8 cellular contexts compared by ENCODE assay signal in the genomic region with DNA sequence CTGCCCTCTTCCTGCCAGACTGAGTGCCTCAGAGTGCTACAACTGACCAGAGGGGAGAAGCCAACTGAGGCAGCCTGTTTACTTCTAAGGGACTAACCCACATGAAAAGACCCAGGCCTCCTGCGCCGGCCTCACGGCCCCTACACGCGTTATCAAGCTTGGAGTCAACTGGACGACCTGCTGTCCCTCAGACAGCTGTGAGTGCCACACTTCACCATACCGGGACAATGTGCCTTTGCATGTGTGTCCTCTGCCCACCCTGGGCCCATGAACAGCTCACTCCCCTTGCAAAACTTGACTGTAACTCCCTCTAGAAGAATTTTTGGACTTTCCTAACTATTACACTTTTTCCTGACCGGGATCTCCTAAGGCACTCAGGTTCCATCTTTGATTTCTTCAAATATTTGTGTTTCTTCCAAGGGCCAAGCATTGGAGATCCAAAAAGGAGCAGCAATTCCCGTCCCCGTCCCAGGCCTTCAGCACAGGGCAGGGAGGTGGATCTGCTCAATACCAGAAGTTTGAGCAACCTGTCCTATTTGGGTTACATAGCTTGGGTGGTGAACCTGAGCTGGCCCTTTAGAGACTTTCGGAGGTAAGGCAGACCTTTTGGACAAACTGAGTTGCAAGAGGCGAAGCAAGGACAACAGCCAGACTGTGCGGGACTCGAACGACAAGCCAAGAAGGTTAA. TPM values are rescaled to one million over a fixed set of nuclear protein-coding genes. Genes with fewer than 3 reads are reported as not detected.
DNase-seq lines count a peak whose midpoint lies in the region; ATAC-seq and TF ChIP-seq lines count a peak whose summit lies in the region.

No MANE protein-coding gene starts in this region.

- WGBS in heart right ventricle, 2 donors, result 62 to 68% methylated on average over 15 of the region's 15 CpGs

- H3K9me3 ChIP-seq in heart right ventricle (no peaks in the 10 kb centered on the region), subcutaneous abdominal adipose tissue (ENCODE audit: control insufficient read depth in 5 of 5, low read length in 5 of 5) (no peaks in the 10 kb centered on the region)

- no peak for DNase-seq in heart right ventricle
- no peak for DNase-seq in Right ventricle myocardium superior
- no peak for DNase-seq in NCI-H2029 (lab: John Stamatoyannopoulos, UW)

- H3K36me3 ChIP-seq in heart right ventricle (peaks cover 0 to 31% (median 12%) of the 10 kb centered on the region in 9 donors), subcutaneous abdominal adipose tissue (ENCODE audit: control insufficient read depth in 5 of 5, insufficient read depth in 5 of 5, low read length in 5 of 5) (peaks cover 8 to 15% (median 14%) of the 10 kb centered on the region in 5 donors)

- H3K9ac ChIP-seq in subcutaneous abdominal adipose tissue (ENCODE audit: low read length in 5 of 5), result peak overlapping the region in 4 of 5 donors; percentile 81 to 94 (median 88)

- peak overlapping the region in 8 of 10 donors; percentile 77 to 99 (median 97) for H3K4me3 ChIP-seq in heart right ventricle
- peak overlapping the region; percentile 85 for H3K4me3 ChIP-seq in WI38 (ENCODE audit: low read depth, low read length)
- H3K4me3 ChIP-seq in iPS-11a (ENCODE audit: low read depth, low read length), result peak overlapping the region; percentile 89
- H3K4me3 ChIP-seq in subcutaneous abdominal adipose tissue (ENCODE audit: low read depth in 1 of 5, low read length in 5 of 5), result peak overlapping the region; percentile 32 to 89 (median 86)

- H3K27ac ChIP-seq in heart right ventricle (peak overlapping the region in 3 of 10 donors; percentile 45 to 93 (median 90)), subcutaneous abdominal adipose tissue (ENCODE audit: low read depth, low read length) (peak overlapping the region; percentile 86)

- intact Hi-C loops in heart right ventricle (cut with DNase I) (loop anchor here in 3 of 10 donors (2.0 to 10.0 kb wide), 4 partner anchors 73 to 547 kb away; a partner anchor contains a TSS), Right ventricle myocardium superior (cut with DNase I) (no loop called here)

- TF ChIP-seq CTCF in heart right ventricle (IDR thresholded peaks at IDR 0.05) (no peak), WI38 (IDR thresholded peaks at IDR 0.05; ENCODE audit: low read depth, low read length) (no peak)

- ATAC-seq in heart right ventricle (no peak), Right ventricle myocardium superior (ENCODE audit: poor library complexity) (no peak), GM21526 (IDR thresholded peaks at IDR 0.05; ENCODE audit: low FRiP score, unreplicated experiment) (no peak), HG02870 (IDR thresholded peaks at IDR 0.05; ENCODE audit: unreplicated experiment) (no peak)

- H3K27me3 ChIP-seq in heart right ventricle (no peaks in the 10 kb centered on the region), subcutaneous abdominal adipose tissue (ENCODE audit: control insufficient read depth in 5 of 5, insufficient read depth in 4 of 5, low read length in 5 of 5) (no peaks in the 10 kb centered on the region)

- peaks cover 9 to 38% (median 25%) of the 10 kb centered on the region in 9 donors for H3K4me1 ChIP-seq in heart right ventricle
- H3K4me1 ChIP-seq in subcutaneous abdominal adipose tissue (ENCODE audit: control insufficient read depth in 5 of 5, insufficient read depth in 5 of 5, low read length in 5 of 5), result peaks cover 10 to 51% (median 45%) of the 10 kb centered on the region in 5 donors

RNA-seq across cellular contexts. Expression of a gene that starts 1.7 kb away (rescaled TPM):
- 10 to 100 TPM; 12.4 to 24.0 (median 17.3) TPM for total RNA-seq in heart right ventricle
- 10 to 100 TPM; 12.5 to 19.1 TPM for polyA plus RNA-seq in heart right ventricle
- 20.7 TPM for total RNA-seq in Right ventricle myocardium superior

RNA-seq across cellular contexts. Expression of a gene that starts 1.8 kb away (rescaled TPM):
- total RNA-seq in heart right ventricle, result 10 to 100 TPM in 6 of 10 donors, 1 to 10 TPM in 4; 6.2 to 13.4 (median 10.3) TPM
- 10 to 100 TPM in 1 of 2 donors, 1 to 10 TPM in 1; 4.7 to 24.5 TPM for polyA plus RNA-seq in heart right ventricle
- 8.8 TPM for total RNA-seq in Right ventricle myocardium superior
